15 cellular contexts compared by ENCODE assay signal in genomic region chr2:47040662-47041061, GRCh38.
DNase-seq lines count a peak whose midpoint lies in the region; ATAC-seq, FAIRE-seq and TF ChIP-seq lines count a peak whose summit lies in the region.
"Had no signal": no experiment of that assay in that cellular context is flagged by ENCODE, and none has a peak within 500 bp of the region (broad histone marks: within the 10 kb centered on the region; RNA-seq: fewer than 3 reads in every experiment).

No MANE protein-coding gene starts in this region.

- H2AFZ ChIP-seq in astrocyte (ENCODE audit: low read depth, low read length) = no peak overlapping the region

- no peak overlapping the region for H3K4me3 Mint-ChIP-seq in HFFc6
- H3K4me3 Mint-ChIP-seq in astrocyte (ENCODE audit: unreplicated experiment) = no peak overlapping the region
- no peak overlapping the region for H3K4me3 Mint-ChIP-seq in endothelial cell (ENCODE audit: unreplicated experiment)
- H3K4me3 Mint-ChIP-seq: central memory CD8-positive, alpha-beta T cell; stimulated activated naive CD8-positive, alpha-beta T cell treated with anti-CD3 and anti-CD28 coated beads, Interleukin-15, amount 100 ng/mL, for 72 hours had no signal

- H3K36me3 Mint-ChIP-seq in HFFc6 (ENCODE audit: low read depth) (peaks cover 24% of the 10 kb centered on the region), astrocyte (ENCODE audit: low read depth, unreplicated experiment) (peaks cover 14% of the 10 kb centered on the region), endothelial cell (ENCODE audit: low read depth, unreplicated experiment) (peaks cover 13% of the 10 kb centered on the region)

- no peak for FAIRE-seq in astrocyte (lab: Jason Lieb, UNC)

- H3K27me3 Mint-ChIP-seq in HFFc6 (ENCODE audit: insufficient read depth) = peaks cover 2% of the 10 kb centered on the region
- H3K27me3 Mint-ChIP-seq in astrocyte (ENCODE audit: low read depth, unreplicated experiment) = no peaks in the 10 kb centered on the region
- peaks cover 10% of the 10 kb centered on the region for H3K27me3 Mint-ChIP-seq in endothelial cell (ENCODE audit: unreplicated experiment)
- H3K27me3 Mint-ChIP-seq: central memory CD8-positive, alpha-beta T cell; stimulated activated naive CD8-positive, alpha-beta T cell treated with anti-CD3 and anti-CD28 coated beads, Interleukin-15, amount 100 ng/mL, for 72 hours had no signal

- TF ChIP-seq CTCF in HFFc6 (IDR thresholded peaks at IDR 0.05) = no peak
- no peak for TF ChIP-seq CTCF in astrocyte (IDR thresholded peaks at IDR 0.05; ENCODE audit: insufficient read depth, low read depth, low read length)
- TF ChIP-seq CTCF in right lobe of liver (IDR thresholded peaks at IDR 0.05) = no peak
- TF ChIP-seq CTCF in endothelial cell (IDR thresholded peaks at IDR 0.05; ENCODE audit: unreplicated experiment) = no peak

- H3K4me2 ChIP-seq in astrocyte (ENCODE audit: low read length) = no peak overlapping the region

- WGBS in right lobe of liver (ENCODE audit: insufficient coverage, low coverage, low lambda C conversion rate, missing lambda C conversion rate) = 27% methylated on average over 5 of the region's 10 CpGs

- DNase-seq in HFFc6 = no peak
- no peak for DNase-seq in astrocyte (ENCODE audit: low read depth)
- peak in 2 of 3 donors; percentile 80 to 89 for DNase-seq in right lobe of liver
- no peak for DNase-seq in activated CD8-positive, alpha-beta memory T cell treated with anti-CD3 and anti-CD28 coated beads, Interleukin-2, amount 50 U/mL, for 4 hours
- no peak for DNase-seq in endothelial cell (ENCODE audit: low spot score)
- DNase-seq: activated CD4-positive, alpha-beta T cell treated with anti-CD3 and anti-CD28 coated beads, Interleukin-2, amount 50 U/mL, for 4 hours; activated effector memory CD4-positive, alpha-beta T cell treated with anti-CD3 and anti-CD28 coated beads, Interleukin-2, amount 50 U/mL, for 16 hours; erythroblast; NCI-H1105; PC-3; stimulated activated naive CD8-positive, alpha-beta T cell treated with anti-CD3 and anti-CD28 coated beads, Interleukin-15, amount 100 ng/mL, for 72 hours had no signal

- intact Hi-C loops in right lobe of liver (cut with DNase I) = no loop called here

- H3K9me3 Mint-ChIP-seq in HFFc6 (no peaks in the 10 kb centered on the region), astrocyte (ENCODE audit: unreplicated experiment) (no peaks in the 10 kb centered on the region), endothelial cell (ENCODE audit: unreplicated experiment) (no peaks in the 10 kb centered on the region)
- H3K9me3 Mint-ChIP-seq: central memory CD8-positive, alpha-beta T cell; stimulated activated naive CD8-positive, alpha-beta T cell treated with anti-CD3 and anti-CD28 coated beads, Interleukin-15, amount 100 ng/mL, for 72 hours had no signal

- peaks cover 63% of the 10 kb centered on the region for H3K4me1 Mint-ChIP-seq in HFFc6 (ENCODE audit: low read depth)
- peaks cover 50% of the 10 kb centered on the region for H3K4me1 Mint-ChIP-seq in astrocyte (ENCODE audit: low read depth, unreplicated experiment)
- peaks cover 22% of the 10 kb centered on the region for H3K4me1 Mint-ChIP-seq in endothelial cell (ENCODE audit: unreplicated experiment)

- H3K79me2 ChIP-seq in astrocyte (ENCODE audit: insufficient read depth, low read length) = no peaks in the 10 kb centered on the region

- H3K36me3 ChIP-seq in astrocyte (ENCODE audit: insufficient read depth, low read length) (peaks cover 9% of the 10 kb centered on the region), right lobe of liver (peaks cover 0 to 4% (median 0%) of the 10 kb centered on the region in 4 donors), stomach smooth muscle (ENCODE audit: control insufficient read depth in 2 of 2, insufficient read depth in 2 of 2, low read length in 2 of 2) (peaks cover 0 to 8% of the 10 kb centered on the region in 2 donors)

- H3K27ac ChIP-seq in astrocyte (ENCODE audit: low read depth, low read length) = no peak overlapping the region
- peak overlapping the region; percentile 76 to 88 (median 81) for H3K27ac ChIP-seq in right lobe of liver
- H3K27ac ChIP-seq in stomach smooth muscle (ENCODE audit: low read length) = peak overlapping the region; percentile 88

- no peak overlapping the region for H3K4me3 ChIP-seq in astrocyte (ENCODE audit: insufficient read depth, low read depth, low read length)
- no peak overlapping the region for H3K4me3 ChIP-seq in right lobe of liver
- H3K4me3 ChIP-seq in stomach smooth muscle (ENCODE audit: low read length in 2 of 2) = no peak overlapping the region

- no peaks in the 10 kb centered on the region for H4K20me1 ChIP-seq in astrocyte (ENCODE audit: insufficient read depth, low read length)

- H3K9me3 ChIP-seq in astrocyte (ENCODE audit: insufficient read depth, low read depth, low read length) (no peaks in the 10 kb centered on the region), right lobe of liver (no peaks in the 10 kb centered on the region), stomach smooth muscle (ENCODE audit: control insufficient read depth in 2 of 2, low read length in 2 of 2) (no peaks in the 10 kb centered on the region)

- H3K9ac ChIP-seq in astrocyte (ENCODE audit: low read length) (no peak overlapping the region), stomach smooth muscle (ENCODE audit: low read length in 2 of 2) (peak overlapping the region; percentile 29 to 52)

- H3K27ac Mint-ChIP-seq in HFFc6 (peak overlapping the region; percentile 99), astrocyte (ENCODE audit: unreplicated experiment) (peak overlapping the region; percentile 41), endothelial cell (ENCODE audit: unreplicated experiment) (no peak overlapping the region)

- H3K4me1 ChIP-seq in astrocyte (ENCODE audit: insufficient read depth, low read length) (peaks cover 40% of the 10 kb centered on the region), right lobe of liver (peaks cover 0 to 33% (median 10%) of the 10 kb centered on the region in 4 donors), stomach smooth muscle (ENCODE audit: control insufficient read depth, insufficient read depth, low read length) (peaks cover 75% of the 10 kb centered on the region)

- peak; percentile 19 for TF ChIP-seq POLR2A in right lobe of liver (IDR thresholded peaks at IDR 0.05)

- H3K27me3 ChIP-seq in astrocyte (ENCODE audit: insufficient read depth, low read length) = no peaks in the 10 kb centered on the region
- no peaks in the 10 kb centered on the region for H3K27me3 ChIP-seq in right lobe of liver
- H3K27me3 ChIP-seq in stomach smooth muscle (ENCODE audit: control insufficient read depth in 1 of 2, insufficient read depth in 2 of 2, low read length in 2 of 2) = no peaks in the 10 kb centered on the region

- ATAC-seq in right lobe of liver (peak; percentile 86 to 92 (median 88)), GM19397 (IDR thresholded peaks at IDR 0.05; ENCODE audit: unreplicated experiment) (no peak), HG03039 (IDR thresholded peaks at IDR 0.05; ENCODE audit: unreplicated experiment) (no peak)
- ATAC-seq: PC-3; stimulated activated naive CD8-positive, alpha-beta T cell treated with anti-CD3 and anti-CD28 coated beads, Interleukin-15, amount 100 ng/mL, for 72 hours had no signal

Comparison
In these comparisons a context has a peak if more than half of its experiments do, and no peak if none do; other contexts are left out.
1. DNase-seq: peak in right lobe of liver (2 of 3); none in HFFc6 (single experiment), astrocyte (single experiment), activated CD8-positive, alpha-beta memory T cell treated with anti-CD3 and anti-CD28 coated beads, Interleukin-2, amount 50 U/mL, for 4 hours (single experiment) and endothelial cell (single experiment).
2. ATAC-seq: peak in right lobe of liver (4 of 4); none in GM19397 (single experiment) and HG03039 (single experiment).